In genomic region chr4:141220655-141221605, GRCh38 we compare ENCODE assay signal across 8 cellular contexts.
DNase-seq lines count a peak whose midpoint lies in the region; ATAC-seq lines count a peak whose summit lies in the region.

Gene ZNF330 (plus strand): TSS chr4:141220895. CDS start chr4:141222372, 1,477 bp downstream.

- H3K9me3 Mint-ChIP-seq in central memory CD8-positive, alpha-beta T cell, result no peaks in the 10 kb centered on the region

- H3K4me3 Mint-ChIP-seq in central memory CD8-positive, alpha-beta T cell, result peak within 1 kb of the TSS; percentile 96

- H3K27me3 Mint-ChIP-seq in central memory CD8-positive, alpha-beta T cell, result peaks cover 27% of the 10 kb centered on the region

- peaks cover 33% of the 10 kb centered on the region for H3K36me3 Mint-ChIP-seq in central memory CD8-positive, alpha-beta T cell (ENCODE audit: insufficient read depth)

- peaks cover 40% of the 10 kb centered on the region for H3K4me1 Mint-ChIP-seq in central memory CD8-positive, alpha-beta T cell

- H3K27ac Mint-ChIP-seq in central memory CD8-positive, alpha-beta T cell (ENCODE audit: low read depth), result peak within 1 kb of the TSS; percentile 95

- ATAC-seq in GM18861 (IDR thresholded peaks at IDR 0.05; ENCODE audit: unreplicated experiment), result peak; percentile 79
- ATAC-seq in HG03097 (IDR thresholded peaks at IDR 0.05; ENCODE audit: low FRiP score, unreplicated experiment), result peak; percentile 85
- peak; percentile 78 for ATAC-seq in central memory CD8-positive, alpha-beta T cell (replicated peaks; ENCODE audit: extremely low read depth, poor library complexity, severe bottlenecking)

- DNase-seq in AG08396 (ENCODE audit: low spot score) (peak; percentile 96), NCI-H2227 treated with DMSO at 0.1 percent for 48 hours (lab: John Stamatoyannopoulos, UW) (peak; percentile 69), iris pigment epithelial cell (ENCODE audit: low read depth) (peak; percentile 89)
- DNase-seq in activated CD4-positive, CD25-positive, alpha-beta regulatory T cell treated with anti-CD3 and anti-CD28 coated beads, Interleukin-2, amount 50 U/mL, for 16 hours (ENCODE audit: low read depth, low spot score), result peak; percentile 81
- peak; percentile 83 to 95 for DNase-seq in central memory CD8-positive, alpha-beta T cell (ENCODE audit: low spot score in 2 of 2)
- DNase-seq in stimulated activated CD4-positive, alpha-beta T cell treated with anti-CD3 and anti-CD28 coated beads, Interleukin-12 subunit alpha, Interleukin-12 subunit beta, amount 100 ng/mL, for 24 hours (ENCODE audit: low read depth in 2 of 2), result peak; percentile 80 to 87

Comparison
In these comparisons a context has a peak if more than half of its experiments do, and no peak if none do; other contexts are left out.
1. Peak in every context shown above with its lines: DNase-seq and ATAC-seq.